ENCODE assay signal across 1 cellular context in the genomic region with DNA sequence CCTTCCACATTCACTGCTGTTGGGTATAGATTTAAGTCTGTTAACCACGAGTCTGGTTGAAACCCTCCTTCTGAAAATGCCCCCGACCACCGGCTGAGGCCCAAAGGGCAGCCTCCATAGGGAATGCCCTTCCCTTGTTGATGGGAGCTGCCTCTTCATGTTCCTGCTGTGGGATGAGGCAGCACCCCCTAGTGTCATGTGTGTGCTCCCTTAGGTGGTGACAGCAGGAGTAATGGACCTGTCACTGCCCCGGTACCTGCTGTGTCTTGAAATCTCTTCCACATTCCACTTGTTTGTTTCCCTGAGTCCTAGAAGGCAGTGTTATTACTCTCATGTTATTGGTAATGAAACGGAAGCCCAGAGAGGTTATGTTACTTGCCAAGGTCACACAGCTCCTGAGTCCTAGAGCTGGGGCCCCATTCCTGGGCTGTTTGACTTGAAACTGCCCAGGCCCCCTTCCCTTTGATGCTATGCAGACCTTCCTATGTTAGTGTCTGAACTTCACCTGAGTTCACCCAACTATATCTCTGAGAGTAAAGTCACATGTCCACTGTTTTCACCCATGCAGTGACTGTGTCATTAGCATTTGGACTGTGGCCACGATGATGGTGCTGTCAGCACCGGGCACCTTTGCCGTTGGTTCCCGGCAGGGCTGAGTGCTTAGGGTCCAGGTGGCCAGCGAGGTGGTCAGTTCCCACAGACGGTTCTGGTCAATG.
TF ChIP-seq lines count a peak whose summit lies in the region.

No MANE protein-coding gene starts in this region.

TF ChIP-seq in GM23338, 12 proteins besides CTCF, POLR2A, EP300 and RAD21 (continued from another document):
- TF ChIP-seq, protein P1, sequence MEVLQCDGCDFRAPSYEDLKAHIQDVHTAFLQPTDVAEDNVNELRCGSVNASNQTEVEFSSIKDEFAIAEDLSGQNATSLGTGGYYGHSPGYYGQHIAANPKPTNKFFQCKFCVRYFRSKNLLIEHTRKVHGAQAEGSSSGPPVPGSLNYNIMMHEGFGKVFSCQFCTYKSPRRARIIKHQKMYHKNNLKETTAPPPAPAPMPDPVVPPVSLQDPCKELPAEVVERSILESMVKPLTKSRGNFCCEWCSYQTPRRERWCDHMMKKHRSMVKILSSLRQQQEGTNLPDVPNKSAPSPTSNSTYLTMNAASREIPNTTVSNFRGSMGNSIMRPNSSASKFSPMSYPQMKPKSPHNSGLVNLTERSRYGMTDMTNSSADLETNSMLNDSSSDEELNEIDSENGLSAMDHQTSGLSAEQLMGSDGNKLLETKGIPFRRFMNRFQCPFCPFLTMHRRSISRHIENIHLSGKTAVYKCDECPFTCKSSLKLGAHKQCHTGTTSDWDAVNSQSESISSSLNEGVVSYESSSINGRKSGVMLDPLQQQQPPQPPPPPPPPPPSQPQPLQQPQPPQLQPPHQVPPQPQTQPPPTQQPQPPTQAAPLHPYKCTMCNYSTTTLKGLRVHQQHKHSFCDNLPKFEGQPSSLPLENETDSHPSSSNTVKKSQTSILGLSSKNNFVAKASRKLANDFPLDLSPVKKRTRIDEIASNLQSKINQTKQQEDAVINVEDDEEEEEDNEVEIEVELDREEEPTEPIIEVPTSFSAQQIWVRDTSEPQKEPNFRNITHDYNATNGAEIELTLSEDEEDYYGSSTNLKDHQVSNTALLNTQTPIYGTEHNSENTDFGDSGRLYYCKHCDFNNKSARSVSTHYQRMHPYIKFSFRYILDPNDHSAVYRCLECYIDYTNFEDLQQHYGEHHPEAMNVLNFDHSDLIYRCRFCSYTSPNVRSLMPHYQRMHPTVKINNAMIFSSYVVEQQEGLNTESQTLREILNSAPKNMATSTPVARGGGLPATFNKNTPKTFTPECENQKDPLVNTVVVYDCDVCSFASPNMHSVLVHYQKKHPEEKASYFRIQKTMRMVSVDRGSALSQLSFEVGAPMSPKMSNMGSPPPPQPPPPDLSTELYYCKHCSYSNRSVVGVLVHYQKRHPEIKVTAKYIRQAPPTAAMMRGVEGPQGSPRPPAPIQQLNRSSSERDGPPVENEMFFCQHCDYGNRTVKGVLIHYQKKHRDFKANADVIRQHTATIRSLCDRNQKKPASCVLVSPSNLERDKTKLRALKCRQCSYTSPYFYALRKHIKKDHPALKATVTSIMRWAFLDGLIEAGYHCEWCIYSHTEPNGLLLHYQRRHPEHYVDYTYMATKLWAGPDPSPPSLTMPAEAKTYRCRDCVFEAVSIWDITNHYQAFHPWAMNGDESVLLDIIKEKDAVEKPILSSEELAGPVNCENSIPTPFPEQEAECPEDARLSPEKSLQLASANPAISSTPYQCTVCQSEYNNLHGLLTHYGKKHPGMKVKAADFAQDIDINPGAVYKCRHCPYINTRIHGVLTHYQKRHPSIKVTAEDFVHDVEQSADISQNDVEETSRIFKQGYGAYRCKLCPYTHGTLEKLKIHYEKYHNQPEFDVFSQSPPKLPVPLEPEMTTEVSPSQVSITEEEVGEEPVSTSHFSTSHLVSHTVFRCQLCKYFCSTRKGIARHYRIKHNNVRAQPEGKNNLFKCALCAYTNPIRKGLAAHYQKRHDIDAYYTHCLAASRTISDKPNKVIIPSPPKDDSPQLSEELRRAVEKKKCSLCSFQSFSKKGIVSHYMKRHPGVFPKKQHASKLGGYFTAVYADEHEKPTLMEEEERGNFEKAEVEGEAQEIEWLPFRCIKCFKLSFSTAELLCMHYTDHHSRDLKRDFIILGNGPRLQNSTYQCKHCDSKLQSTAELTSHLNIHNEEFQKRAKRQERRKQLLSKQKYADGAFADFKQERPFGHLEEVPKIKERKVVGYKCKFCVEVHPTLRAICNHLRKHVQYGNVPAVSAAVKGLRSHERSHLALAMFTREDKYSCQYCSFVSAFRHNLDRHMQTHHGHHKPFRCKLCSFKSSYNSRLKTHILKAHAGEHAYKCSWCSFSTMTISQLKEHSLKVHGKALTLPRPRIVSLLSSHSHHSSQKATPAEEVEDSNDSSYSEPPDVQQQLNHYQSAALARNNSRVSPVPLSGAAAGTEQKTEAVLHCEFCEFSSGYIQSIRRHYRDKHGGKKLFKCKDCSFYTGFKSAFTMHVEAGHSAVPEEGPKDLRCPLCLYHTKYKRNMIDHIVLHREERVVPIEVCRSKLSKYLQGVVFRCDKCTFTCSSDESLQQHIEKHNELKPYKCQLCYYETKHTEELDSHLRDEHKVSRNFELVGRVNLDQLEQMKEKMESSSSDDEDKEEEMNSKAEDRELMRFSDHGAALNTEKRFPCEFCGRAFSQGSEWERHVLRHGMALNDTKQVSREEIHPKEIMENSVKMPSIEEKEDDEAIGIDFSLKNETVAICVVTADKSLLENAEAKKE (CRISPR knock-in tag; IDR thresholded peaks at IDR 0.05), result no peak
